Comparison of ENCODE assay signal across 8 cellular contexts in genomic region chr1:61077676-61078521, GRCh38. TPM values are rescaled to one million over a fixed set of nuclear protein-coding genes. Genes with fewer than 3 reads are reported as not detected.
DNase-seq lines count a peak whose midpoint lies in the region; ATAC-seq and TF ChIP-seq lines count a peak whose summit lies in the region.

No MANE protein-coding gene starts in this region.

- CTCF ChIA-PET in CD4-positive, alpha-beta T cell (lab: Charles Lee), result interaction anchor here (0.5 to 3.1 kb wide), 9 partner anchors 10 to 375 kb away, joined by 3 to 29 read pairs (median 3); no protein-coding TSS in a partner anchor

- no peaks in the 10 kb centered on the region for H3K27me3 ChIP-seq in CD4-positive, alpha-beta T cell (ENCODE audit: control insufficient read depth, insufficient read depth, low read length)
- H3K27me3 ChIP-seq in mucosa of rectum (ENCODE audit: control insufficient read depth in 2 of 2, insufficient read depth in 2 of 2, low read length in 2 of 2), result no peaks in the 10 kb centered on the region

- H3K27me3 Mint-ChIP-seq in CD4-positive, alpha-beta T cell, result no peaks in the 10 kb centered on the region
- H3K27me3 Mint-ChIP-seq in IgD-negative memory B cell, result peaks cover 34% of the 10 kb centered on the region
- H3K27me3 Mint-ChIP-seq in activated T-cell treated with anti-CD3 and anti-CD28 coated beads, Interleukin-2, amount 50 U/mL, for 24 hours, result peaks cover 14% of the 10 kb centered on the region

- TF ChIP-seq CTCF in CD4-positive, alpha-beta T cell (IDR thresholded peaks at IDR 0.05), result no peak

- H3K4me1 ChIP-seq in mucosa of rectum (ENCODE audit: control insufficient read depth in 2 of 2, insufficient read depth in 2 of 2, low read length in 2 of 2), result peaks cover 25 to 33% of the 10 kb centered on the region in 2 donors

- ATAC-seq in CD4-positive, alpha-beta T cell (ENCODE audit: poor library complexity), result peak; percentile 71
- ATAC-seq in GM21526 (IDR thresholded peaks at IDR 0.05; ENCODE audit: low FRiP score, unreplicated experiment), result peak; percentile 63
- ATAC-seq in esophagus mucosa, result peak; percentile 88

- peaks cover 17% of the 10 kb centered on the region for H3K36me3 Mint-ChIP-seq in CD4-positive, alpha-beta T cell (ENCODE audit: low read depth)
- no peaks in the 10 kb centered on the region for H3K36me3 Mint-ChIP-seq in IgD-negative memory B cell
- H3K36me3 Mint-ChIP-seq in activated T-cell treated with anti-CD3 and anti-CD28 coated beads, Interleukin-2, amount 50 U/mL, for 24 hours (ENCODE audit: low read depth), result peaks cover 4% of the 10 kb centered on the region

- H3K9me3 ChIP-seq in CD4-positive, alpha-beta T cell (ENCODE audit: control insufficient read depth, low read length), result no peaks in the 10 kb centered on the region
- no peaks in the 10 kb centered on the region for H3K9me3 ChIP-seq in mucosa of rectum (ENCODE audit: control insufficient read depth in 2 of 2, low read length in 2 of 2)

- H3K4me3 Mint-ChIP-seq in CD4-positive, alpha-beta T cell, result peak overlapping the region; percentile 88
- peak overlapping the region; percentile 88 to 99 (median 95) for H3K4me3 Mint-ChIP-seq in IgD-negative memory B cell
- peak overlapping the region; percentile 87 for H3K4me3 Mint-ChIP-seq in activated T-cell treated with anti-CD3 and anti-CD28 coated beads, Interleukin-2, amount 50 U/mL, for 24 hours

- H3K9me3 Mint-ChIP-seq in CD4-positive, alpha-beta T cell, result no peaks in the 10 kb centered on the region
- peaks cover 0 to 7% (median 0%) of the 10 kb centered on the region in 3 donors for H3K9me3 Mint-ChIP-seq in IgD-negative memory B cell
- H3K9me3 Mint-ChIP-seq in activated T-cell treated with anti-CD3 and anti-CD28 coated beads, Interleukin-2, amount 50 U/mL, for 24 hours, result no peaks in the 10 kb centered on the region

- intact Hi-C loops in CD4-positive, alpha-beta T cell (cut with DNase I, micrococcal nuclease), result loop anchor here (1.0 to 10.0 kb wide), 7 partner anchors 22 to 1359 kb away; partner anchors contain the start of genes HOOK1 (in 1 of the 2), TM2D1 (in 1 of the 2) and USP1 (in 1 of the 2)

- POLR2A ChIA-PET in CD4-positive, alpha-beta T cell (lab: Charles Lee), result interaction anchor here (0.6 to 4.4 kb wide), 18 partner anchors 8 to 1358 kb away, joined by 3 to 84 read pairs (median 4); partner anchors contain the start of gene USP1

- peak overlapping the region; percentile 78 for H3K27ac ChIP-seq in CD4-positive, alpha-beta T cell (ENCODE audit: low read depth, low read length)
- peak overlapping the region; percentile 85 to 89 for H3K27ac ChIP-seq in mucosa of rectum (ENCODE audit: low read depth in 2 of 2, low read length in 2 of 2)

- peak overlapping the region; percentile 74 to 87 for H3K4me3 ChIP-seq in mucosa of rectum (ENCODE audit: low read length in 2 of 2)

- peaks cover 50% of the 10 kb centered on the region for H3K4me1 Mint-ChIP-seq in CD4-positive, alpha-beta T cell (ENCODE audit: low read depth)
- peaks cover 25 to 28% (median 26%) of the 10 kb centered on the region in 3 donors for H3K4me1 Mint-ChIP-seq in IgD-negative memory B cell
- H3K4me1 Mint-ChIP-seq in activated T-cell treated with anti-CD3 and anti-CD28 coated beads, Interleukin-2, amount 50 U/mL, for 24 hours (ENCODE audit: low read depth), result peaks cover 52% of the 10 kb centered on the region

- peak overlapping the region; percentile 65 to 70 for H3K9ac ChIP-seq in mucosa of rectum (ENCODE audit: low read depth in 1 of 2, low read length in 2 of 2)

- H3K36me3 ChIP-seq in mucosa of rectum (ENCODE audit: control insufficient read depth in 2 of 2, insufficient read depth in 2 of 2, low read length in 2 of 2), result no peaks in the 10 kb centered on the region

- peak; percentile 76 to 96 (median 84) for DNase-seq in CD4-positive, alpha-beta T cell
- DNase-seq in OCI-M2 (lab: John Stamatoyannopoulos, UW; ENCODE audit: unreplicated experiment), result peak; percentile 97
- DNase-seq in activated T-cell treated with anti-CD3 and anti-CD28 coated beads, Interleukin-2, amount 50 U/mL, for 24 hours, result peak; percentile 84
- DNase-seq in stimulated activated CD8-positive, alpha-beta memory T cell treated with anti-CD3 and anti-CD28 coated beads, Interleukin-4, amount 100 ng/mL, for 4 hours (ENCODE audit: low read depth in 2 of 2, low spot score in 1 of 2), result peak; percentile 77 to 84

- H3K27ac Mint-ChIP-seq in CD4-positive, alpha-beta T cell, result peak overlapping the region; percentile 87
- H3K27ac Mint-ChIP-seq in IgD-negative memory B cell, result peak overlapping the region in 2 of 3 donors; percentile 94 to 95
- H3K27ac Mint-ChIP-seq in activated T-cell treated with anti-CD3 and anti-CD28 coated beads, Interleukin-2, amount 50 U/mL, for 24 hours, result peak overlapping the region; percentile 88

RNA-seq across cellular contexts. Expression of gene NFIA, which starts 4.5 kb away (rescaled TPM):
- total RNA-seq in CD4-positive, alpha-beta T cell, result 1 to 10 TPM; 4.8 to 5.9 TPM
- polyA plus RNA-seq in IgD-negative memory B cell, result 0.93 TPM
- total RNA-seq in esophagus mucosa, result 47.5 TPM

Comparison
In these comparisons a context has a peak if more than half of its experiments do, and no peak if none do; other contexts are left out.
1. Peak in every context shown above with its lines: DNase-seq, ATAC-seq, H3K4me3 ChIP-seq and H3K27ac ChIP-seq.